Comparison of ENCODE assay signal across 27 cellular contexts in the genomic region with DNA sequence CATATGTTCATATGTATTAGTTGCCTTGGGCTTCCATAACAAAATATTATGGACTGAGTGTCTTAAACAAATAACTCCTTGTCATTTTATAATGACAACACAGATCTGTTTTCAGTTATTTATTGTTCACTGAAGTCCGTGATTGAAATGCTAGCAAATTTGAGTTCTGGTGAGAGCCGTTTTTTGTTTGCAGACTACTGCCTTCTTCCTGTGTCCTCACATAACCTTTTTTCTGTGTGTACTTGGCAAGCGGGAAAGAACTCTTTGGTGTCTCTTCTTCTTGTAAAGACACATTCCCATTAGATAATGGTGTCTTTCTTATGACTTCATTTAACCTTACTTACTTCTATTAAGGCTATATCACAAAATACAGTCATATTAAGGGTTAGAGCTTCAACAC.
"Had no signal": no experiment of that assay in that cellular context is flagged by ENCODE, and none has a peak within 500 bp of the region (broad histone marks: within the 10 kb centered on the region; RNA-seq: fewer than 3 reads in every experiment).

No MANE protein-coding gene starts in this region.

- DNase-seq: activated CD4-positive, alpha-beta T cell treated with anti-CD3 and anti-CD28 coated beads for 36 hours; activated CD4-positive, alpha-beta T cell treated with anti-CD3 and anti-CD28 coated beads, Interleukin-2, amount 10 ng/mL, durations not matched to agents 7 days and 5 days; activated CD4-positive, alpha-beta T cell treated with anti-CD3 and anti-CD28 coated beads, Interleukin-2, amount 50 U/mL, for 48 hours; activated CD8-positive, alpha-beta T cell treated with anti-CD3 and anti-CD28 coated beads, Interleukin-2, amount 10 ng/mL, durations not matched to agents 7 days and 5 days; activated gamma-delta T cell; activated naive CD4-positive, alpha-beta T cell treated with Interleukin-2 at 50 U/mL for 16 hours; activated naive CD8-positive, alpha-beta T cell treated with anti-CD3 and anti-CD28 coated beads, Interleukin-2, amount 10 ng/mL, durations not matched to agents 7 days and 5 days; activated T-cell treated with anti-CD3 and anti-CD28 coated beads, Interleukin-2, amount 50 U/mL, for 24 hours; amygdala; Karpas-422; KBM-7; MM.1S; MV-4-11; NCI-H1092; NCI-H187 treated with DMSO at 0.1 percent for 48 hours; NCI-H2081; NCI-H2171; NCI-H510A; NCI-H526; PC-9; SIG-M5 had no signal

- H3K27me3 ChIP-seq: ascending aorta, cardiac muscle cell had no signal

- H3K4me3 ChIP-seq: ascending aorta, cardiac muscle cell, PC-9 had no signal

- H3K4me2 ChIP-seq: PC-9 had no signal

- H2AFZ ChIP-seq: PC-9 had no signal

- H3K27ac ChIP-seq: ascending aorta, cardiac muscle cell, PC-9, RWPE1 had no signal

- H3K4me1 ChIP-seq: ascending aorta had no signal

- ATAC-seq: activated CD4-positive, alpha-beta T cell treated with anti-CD3 and anti-CD28 coated beads for 36 hours; activated CD4-positive, CD25-positive, alpha-beta regulatory T cell treated with anti-CD3 and anti-CD28 coated beads, Interleukin-2, amount 50 U/mL, for 24 hours; activated CD8-positive, alpha-beta T cell treated with anti-CD3 and anti-CD28 coated beads, Interleukin-2, amount 10 ng/mL, durations not matched to agents 7 days and 5 days; Right ventricle myocardium inferior; WTC11 had no signal

- H3K36me3 ChIP-seq: ascending aorta, cardiac muscle cell had no signal
